In the genomic region with DNA sequence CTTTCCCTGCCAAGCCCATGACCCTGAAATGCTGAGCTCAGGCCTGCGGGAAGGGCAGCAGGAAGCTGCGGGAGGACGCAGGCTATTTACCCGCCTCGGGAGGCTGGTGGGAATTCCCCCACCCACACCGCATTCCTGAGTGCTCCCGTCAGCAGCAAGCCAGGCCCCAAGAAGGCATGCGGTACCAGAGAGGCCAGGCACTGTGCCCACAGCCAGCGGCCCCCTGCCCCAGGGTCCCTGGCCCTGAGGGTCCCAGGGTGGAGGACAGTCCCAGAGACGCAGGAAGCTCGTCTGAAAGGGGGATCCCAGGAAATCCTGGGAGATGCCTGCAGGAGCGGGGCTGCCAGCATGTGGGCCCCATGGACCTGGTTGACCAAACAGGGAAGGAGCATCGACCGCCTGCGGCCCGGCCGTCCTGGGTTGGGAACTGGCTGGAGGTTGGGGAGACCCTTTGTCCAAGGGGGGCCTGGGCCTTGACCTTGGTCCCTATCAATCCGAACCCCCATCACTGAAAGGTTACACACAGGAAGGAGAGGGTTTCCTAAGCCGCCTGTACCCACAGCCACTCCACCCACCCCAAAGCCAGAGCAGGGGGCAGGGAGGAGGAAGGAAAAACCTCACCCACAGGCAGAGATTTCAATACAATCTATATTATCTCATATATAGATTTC, we compare ENCODE assay signal across 9 cellular contexts. TPM values are rescaled to one million over a fixed set of nuclear protein-coding genes. Genes with fewer than 3 reads are reported as not detected.
DNase-seq lines count a peak whose midpoint lies in the region; ATAC-seq and TF ChIP-seq lines count a peak whose summit lies in the region.
"Had no signal": no experiment of that assay in that cellular context is flagged by ENCODE, and none has a peak within 500 bp of the region (broad histone marks: within the 10 kb centered on the region; RNA-seq: fewer than 3 reads in every experiment).

No MANE protein-coding gene starts in this region.

- H3K4me3 ChIP-seq in fibroblast of pulmonary artery (replicated peaks; ENCODE audit: low read depth, low read length): no peak overlapping the region

- DNase-seq in HCEC 1CT (peak; percentile 83), fibroblast of pulmonary artery (ENCODE audit: low read depth) (peak; percentile 96), omental fat pad (ENCODE audit: low spot score) (peak; percentile 88), NCI-H2081 treated with DMSO at 0.1 percent for 48 hours (lab: John Stamatoyannopoulos, UW) (no peak)
- DNase-seq in activated CD4-positive, alpha-beta T cell treated with anti-CD3 and anti-CD28 coated beads, Interleukin-2, amount 50 U/mL, for 1 hour: peak; percentile 20
- DNase-seq: activated B cell treated with CpG ODN at 0.5 μM for 24 hours had no signal

- ATAC-seq in omental fat pad (ENCODE audit: low FRiP score): peak; percentile 73
- no peak for ATAC-seq in HG03378 (IDR thresholded peaks at IDR 0.05; ENCODE audit: unreplicated experiment)
- no peak for ATAC-seq in GM19395 (IDR thresholded peaks at IDR 0.05; ENCODE audit: unreplicated experiment)
- no peak for ATAC-seq in GM18867 (IDR thresholded peaks at IDR 0.05; ENCODE audit: unreplicated experiment)

- TF ChIP-seq CTCF in fibroblast of pulmonary artery (IDR thresholded peaks at IDR 0.05; ENCODE audit: low read length, missing control alignments): no peak
- TF ChIP-seq CTCF in omental fat pad (IDR thresholded peaks at IDR 0.05): no peak

RNA-seq across cellular contexts. Expression of a gene that starts 17.0 kb away (rescaled TPM):
- total RNA-seq in omental fat pad: 100 to 1,000 TPM in 3 of 4 donors, 10 to 100 TPM in 1; 73.9 to 334 (median 202) TPM

RNA-seq across cellular contexts. Expression of a gene that starts 37.2 kb away (rescaled TPM):
- 10 to 100 TPM; 30.8 to 58.5 (median 45.1) TPM for total RNA-seq in omental fat pad

RNA-seq across cellular contexts. Expression of a gene that starts 54.0 kb away (rescaled TPM):
- total RNA-seq in omental fat pad: 10 to 100 TPM; 41.2 to 86.4 (median 48.6) TPM
